9 cellular contexts compared by ENCODE assay signal in the genomic region with DNA sequence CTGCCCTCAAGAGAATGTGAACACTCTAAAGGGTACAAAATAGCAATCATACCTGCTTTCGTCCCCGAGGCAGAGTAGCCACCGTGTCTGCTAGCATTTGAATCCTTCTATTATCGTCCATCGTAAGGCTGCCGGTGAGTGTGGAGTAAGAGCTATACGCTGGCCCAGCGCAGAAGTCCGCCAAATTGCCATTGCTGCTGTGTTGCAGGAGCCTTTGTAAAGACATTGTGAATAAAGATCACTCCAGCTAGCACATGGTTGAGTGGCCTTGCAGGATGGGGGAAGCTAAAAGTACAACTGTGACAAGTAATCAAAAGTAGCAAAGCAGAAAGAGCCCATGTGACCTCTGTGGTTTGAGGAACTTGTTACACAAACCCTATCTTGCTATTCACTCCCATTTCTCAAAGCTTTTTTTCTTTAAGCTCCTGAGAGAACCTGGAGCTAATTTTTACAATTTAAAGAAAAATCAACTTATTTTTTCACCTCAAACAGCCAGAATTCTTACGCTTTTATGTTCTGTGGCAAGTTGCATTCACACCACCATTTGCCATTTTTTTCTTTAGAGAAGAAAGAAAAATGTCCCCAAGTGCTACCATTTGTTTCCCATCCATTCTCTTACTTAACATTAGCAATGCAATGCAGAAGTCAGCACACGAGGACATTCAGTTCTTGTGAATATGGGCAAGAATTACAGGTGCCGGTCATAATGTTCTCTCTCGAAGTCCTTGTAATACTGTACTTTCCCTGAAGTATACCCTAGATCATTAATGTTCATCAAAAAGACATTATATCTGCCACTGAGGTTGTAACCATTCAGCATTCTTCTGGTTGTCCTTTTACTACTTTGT. TPM values are rescaled to one million over a fixed set of nuclear protein-coding genes. Genes with fewer than 3 reads are reported as not detected.
DNase-seq lines count a peak whose midpoint lies in the region; ATAC-seq lines count a peak whose summit lies in the region.
"Had no signal": no experiment of that assay in that cellular context is flagged by ENCODE, and none has a peak within 500 bp of the region (broad histone marks: within the 10 kb centered on the region; RNA-seq: fewer than 3 reads in every experiment).

A gene (minus strand): TSS at position 295 of the 848 bp plus-strand sequence. CDS start 69 bp downstream, at position 226.

- peak; percentile 48 for ATAC-seq in GM18909 (IDR thresholded peaks at IDR 0.05; ENCODE audit: poor library complexity, unreplicated experiment)
- peak; percentile 40 for ATAC-seq in HG03025 (IDR thresholded peaks at IDR 0.05; ENCODE audit: low FRiP score, unreplicated experiment)

- peak; percentile 87 for DNase-seq in SKM-1 treated with dmso at 0.1 percent for 144 hours (lab: John Stamatoyannopoulos, UW; ENCODE audit: unreplicated experiment)
- DNase-seq in central memory CD4-positive, alpha-beta T cell: peak; percentile 71
- peak; percentile 86 for DNase-seq in pons (ENCODE audit: low spot score)
- DNase-seq in inferior parietal cortex (ENCODE audit: extremely low spot score): no peak
- no peak for DNase-seq in NCI-H1417 (lab: John Stamatoyannopoulos, UW)
- DNase-seq in occipital lobe (lab: John Stamatoyannopoulos, UW): no peak

RNA-seq across cellular contexts. Expression of the gene that starts here (rescaled TPM):
- total RNA-seq in occipital lobe: 5.1 TPM
- total RNA-seq: SK-MEL-5 had no signal

Comparison
In these comparisons a context has a peak if more than half of its experiments do, and no peak if none do; other contexts are left out.
1. DNase-seq: peak in SKM-1 treated with dmso at 0.1 percent for 144 hours (single experiment), central memory CD4-positive, alpha-beta T cell (single experiment) and pons (single experiment); none in inferior parietal cortex (single experiment), NCI-H1417 (0 of 3) and occipital lobe (single experiment).